Comparison of ENCODE assay signal across 8 cellular contexts in genomic region chr12:56220611-56221232, GRCh38. TPM values are rescaled to one million over a fixed set of nuclear protein-coding genes. Genes with fewer than 3 reads are reported as not detected.
A peak's percentile ranks its signal among the peaks of the same experiment; 100 is the strongest.
DNase-seq lines count a peak whose midpoint lies in the region; ATAC-seq and TF ChIP-seq lines count a peak whose summit lies in the region.

No MANE protein-coding gene starts in this region.

- TF ChIP-seq CTCF in epithelial cell of proximal tubule (conservative IDR thresholded peaks at IDR 0.05; ENCODE audit: low read depth, low read length) (no peak), neural crest cell (conservative IDR thresholded peaks at IDR 0.05) (no peak)

- no peaks in the 10 kb centered on the region for H3K9me3 ChIP-seq in SK-N-MC (ENCODE audit: low read depth, low read length)

- H3K36me3 Mint-ChIP-seq in activated CD8-positive, alpha-beta memory T cell treated with anti-CD3 and anti-CD28 coated beads, Interleukin-2, amount 10 ng/mL, durations not matched to agents 7 days and 5 days = peaks cover 4% of the 10 kb centered on the region
- peaks cover 4% of the 10 kb centered on the region for H3K36me3 Mint-ChIP-seq in neural crest cell (ENCODE audit: low read depth)

- H3K27ac Mint-ChIP-seq in activated CD8-positive, alpha-beta memory T cell treated with anti-CD3 and anti-CD28 coated beads, Interleukin-2, amount 10 ng/mL, durations not matched to agents 7 days and 5 days = peak overlapping the region; percentile 93
- peak overlapping the region; percentile 95 for H3K27ac Mint-ChIP-seq in neural crest cell (ENCODE audit: unreplicated experiment)

- H3K9me3 Mint-ChIP-seq in activated CD8-positive, alpha-beta memory T cell treated with anti-CD3 and anti-CD28 coated beads, Interleukin-2, amount 10 ng/mL, durations not matched to agents 7 days and 5 days (ENCODE audit: low read depth) = no peaks in the 10 kb centered on the region
- H3K9me3 Mint-ChIP-seq in neural crest cell = no peaks in the 10 kb centered on the region

- H3K9ac ChIP-seq in SK-N-MC (ENCODE audit: insufficient read length) = peak overlapping the region; percentile 89

- H3K27ac ChIP-seq in SK-N-MC = peak overlapping the region; percentile 88; the same call in 1 of the 2 replicates

- H3K27me3 Mint-ChIP-seq in activated CD8-positive, alpha-beta memory T cell treated with anti-CD3 and anti-CD28 coated beads, Interleukin-2, amount 10 ng/mL, durations not matched to agents 7 days and 5 days = no peaks in the 10 kb centered on the region
- no peaks in the 10 kb centered on the region for H3K27me3 Mint-ChIP-seq in neural crest cell (ENCODE audit: low read depth)

- no peak for ATAC-seq in activated CD8-positive, alpha-beta memory T cell treated with anti-CD3 and anti-CD28 coated beads, Interleukin-2, amount 10 ng/mL, durations not matched to agents 7 days and 5 days
- ATAC-seq in GM18511 (IDR thresholded peaks at IDR 0.05; ENCODE audit: unreplicated experiment) (no peak), GM21723 (IDR thresholded peaks at IDR 0.05; ENCODE audit: unreplicated experiment) (no peak)

- H3K4me1 Mint-ChIP-seq in activated CD8-positive, alpha-beta memory T cell treated with anti-CD3 and anti-CD28 coated beads, Interleukin-2, amount 10 ng/mL, durations not matched to agents 7 days and 5 days = peaks cover 37% of the 10 kb centered on the region
- peaks cover 46% of the 10 kb centered on the region for H3K4me1 Mint-ChIP-seq in neural crest cell

- H3K4me3 Mint-ChIP-seq in activated CD8-positive, alpha-beta memory T cell treated with anti-CD3 and anti-CD28 coated beads, Interleukin-2, amount 10 ng/mL, durations not matched to agents 7 days and 5 days = peak overlapping the region; percentile 97
- peak overlapping the region; percentile 100 for H3K4me3 Mint-ChIP-seq in neural crest cell

- CTCF ChIA-PET in activated CD8-positive, alpha-beta memory T cell treated with anti-CD3 and anti-CD28 coated beads, Interleukin-2, amount 10 ng/mL, durations not matched to agents 7 days and 5 days (lab: Charles Lee) = interaction anchor here (0.8 to 4.2 kb wide), 10 partner anchors 14 to 243 kb away, joined by 3 to 57 read pairs (median 12); partner anchors contain the start of genes CNPY2, COQ10A, ESYT1 and SMARCC2

- H3K36me3 ChIP-seq in SK-N-MC (ENCODE audit: insufficient read depth, low read length) = no peaks in the 10 kb centered on the region; the same call in 1 of the 2 replicates

- H3K4me3 ChIP-seq in SK-N-MC = peak overlapping the region; percentile 98
- peak overlapping the region; percentile 72 for H3K4me3 ChIP-seq in epithelial cell of proximal tubule (ENCODE audit: low read depth, low read length)

- DNase-seq in activated CD8-positive, alpha-beta memory T cell treated with anti-CD3 and anti-CD28 coated beads, Interleukin-2, amount 10 ng/mL, durations not matched to agents 7 days and 5 days = no peak
- no peak for DNase-seq in activated CD8-positive, alpha-beta memory T cell treated with anti-CD3 and anti-CD28 coated beads, Interleukin-2, amount 50 U/mL, for 4 hours
- DNase-seq in SK-N-MC (ENCODE audit: low read depth, low spot score) (no peak), epithelial cell of proximal tubule (ENCODE audit: low read depth) (peak; percentile 32), neural crest cell (ENCODE audit: low read depth, low spot score) (no peak), NCI-H2081 treated with DMSO at 0.1 percent for 48 hours (lab: John Stamatoyannopoulos, UW) (no peak)

RNA-seq across cellular contexts. Expression of gene RNF41, which starts 1.0 kb away (rescaled TPM):
- total RNA-seq in activated CD8-positive, alpha-beta memory T cell treated with anti-CD3 and anti-CD28 coated beads, Interleukin-2, amount 10 ng/mL, durations not matched to agents 7 days and 5 days = 10 to 100 TPM; 28.2 to 34.2 TPM
- total RNA-seq in epithelial cell of proximal tubule (25.1 and 48.4 TPM in 2 replicates), neural crest cell (48.3 and 48.6 TPM in 2 replicates)

RNA-seq across cellular contexts. Expression of gene NABP2, which starts 3.4 kb away (rescaled TPM):
- total RNA-seq in activated CD8-positive, alpha-beta memory T cell treated with anti-CD3 and anti-CD28 coated beads, Interleukin-2, amount 10 ng/mL, durations not matched to agents 7 days and 5 days = 10 to 100 TPM; 62.8 to 80.6 TPM
- total RNA-seq in epithelial cell of proximal tubule = 22.7 and 60.8 TPM in 2 replicates
- total RNA-seq in neural crest cell = 71.8 and 75.7 TPM in 2 replicates

RNA-seq across cellular contexts. Expression of gene SLC39A5, which starts 9.1 kb away (rescaled TPM):
- under 1 TPM; 0.87 to 0.96 TPM for total RNA-seq in activated CD8-positive, alpha-beta memory T cell treated with anti-CD3 and anti-CD28 coated beads, Interleukin-2, amount 10 ng/mL, durations not matched to agents 7 days and 5 days
- not detected in 2 replicates for total RNA-seq in epithelial cell of proximal tubule
- total RNA-seq in neural crest cell = 0.65 and 1.0 TPM in 2 replicates

RNA-seq across cellular contexts. Expression of gene SMARCC2, which starts 31.4 kb away (rescaled TPM):
- total RNA-seq in activated CD8-positive, alpha-beta memory T cell treated with anti-CD3 and anti-CD28 coated beads, Interleukin-2, amount 10 ng/mL, durations not matched to agents 7 days and 5 days = 100 to 1,000 TPM; 147 to 150 TPM
- 34.9 and 43.9 TPM in 2 replicates for total RNA-seq in epithelial cell of proximal tubule
- total RNA-seq in neural crest cell = 164 and 172 TPM in 2 replicates

RNA-seq across cellular contexts. Expression of gene ANKRD52, which starts 37.5 kb away (rescaled TPM):
- 10 to 100 TPM; 66.9 to 68.3 TPM for total RNA-seq in activated CD8-positive, alpha-beta memory T cell treated with anti-CD3 and anti-CD28 coated beads, Interleukin-2, amount 10 ng/mL, durations not matched to agents 7 days and 5 days
- total RNA-seq in epithelial cell of proximal tubule (29.6 and 31.3 TPM in 2 replicates), neural crest cell (61.4 and 68.0 TPM in 2 replicates)
